13 cellular contexts compared by ENCODE assay signal in the genomic region with DNA sequence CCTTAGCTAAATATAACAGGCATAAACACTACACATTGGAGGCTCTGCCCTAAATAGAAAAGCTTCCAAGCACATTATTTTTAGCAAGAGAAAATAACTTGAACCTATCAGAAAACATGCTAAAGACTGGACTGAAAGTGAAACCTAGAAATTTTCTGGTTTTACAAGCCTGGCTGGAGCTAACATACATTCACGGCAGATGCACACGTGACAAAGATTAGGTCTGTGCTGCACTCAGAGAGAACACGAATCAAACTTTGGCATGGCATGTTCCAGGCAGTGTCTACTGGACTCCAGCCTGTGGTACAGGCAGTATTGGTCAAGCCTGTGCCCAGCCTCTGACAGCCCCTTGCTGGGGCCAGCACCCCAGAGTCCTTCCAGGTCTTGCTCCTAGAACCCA.
DNase-seq lines count a peak whose midpoint lies in the region; ATAC-seq and FAIRE-seq lines count a peak whose summit lies in the region.
"Had no signal": no experiment of that assay in that cellular context is flagged by ENCODE, and none has a peak within 500 bp of the region (broad histone marks: within the 10 kb centered on the region; RNA-seq: fewer than 3 reads in every experiment).

No MANE protein-coding gene starts in this region.

- no peak for FAIRE-seq in RCC 7860 (lab: Jason Lieb, UNC)

- ATAC-seq in GM18502 (IDR thresholded peaks at IDR 0.05; ENCODE audit: poor library complexity, unreplicated experiment) (peak; percentile 82), GM21423 (IDR thresholded peaks at IDR 0.05; ENCODE audit: unreplicated experiment) (peak; percentile 69), HG03558 (IDR thresholded peaks at IDR 0.05; ENCODE audit: extremely low read depth, unreplicated experiment) (peak; percentile 47)

- peak; percentile 3 for DNase-seq in iris pigment epithelial cell (ENCODE audit: low read depth)
- no peak for DNase-seq in RCC 7860 (ENCODE audit: low spot score)
- DNase-seq in NCI-H510A (lab: John Stamatoyannopoulos, UW): no peak
- DNase-seq in C1 segment of cervical spinal cord (lab: John Stamatoyannopoulos, UW): no peak
- no peak for DNase-seq in DMS53 treated with DMSO at 0.1 percent for 48 hours (lab: John Stamatoyannopoulos, UW; ENCODE audit: unreplicated experiment)
- DNase-seq: activated CD8-positive, alpha-beta memory T cell treated with anti-CD3 and anti-CD28 coated beads, Interleukin-2, amount 50 U/mL, for 48 hours; cortex of kidney; H7; hippocampal formation; nephron progenitor cell had no signal
